17 cellular contexts compared by ENCODE assay signal in genomic region chr4:185915817-185916216, GRCh38.
DNase-seq lines count a peak whose midpoint lies in the region; ATAC-seq and TF ChIP-seq lines count a peak whose summit lies in the region.
"Had no signal": no experiment of that assay in that cellular context is flagged by ENCODE, and none has a peak within 500 bp of the region (broad histone marks: within the 10 kb centered on the region; RNA-seq: fewer than 3 reads in every experiment).

No MANE protein-coding gene starts in this region.

- peaks cover under 1% of the 10 kb centered on the region for H3K9me3 Mint-ChIP-seq in glutamatergic neuron (ENCODE audit: unreplicated experiment)
- H3K9me3 Mint-ChIP-seq in progenitor cell of endocrine pancreas (ENCODE audit: low read depth), result no peaks in the 10 kb centered on the region
- H3K9me3 Mint-ChIP-seq: CD4-positive, alpha-beta T cell had no signal

- H3K27ac Mint-ChIP-seq in glutamatergic neuron (ENCODE audit: unreplicated experiment), result peak overlapping the region; percentile 0
- H3K27ac Mint-ChIP-seq in progenitor cell of endocrine pancreas, result peak overlapping the region; percentile 83
- H3K27ac Mint-ChIP-seq: CD4-positive, alpha-beta T cell; IgD-negative memory B cell had no signal

- H3K36me3 Mint-ChIP-seq in glutamatergic neuron (ENCODE audit: unreplicated experiment), result peaks cover 6% of the 10 kb centered on the region
- H3K36me3 Mint-ChIP-seq in progenitor cell of endocrine pancreas (ENCODE audit: insufficient read depth), result no peaks in the 10 kb centered on the region
- H3K36me3 Mint-ChIP-seq: IgD-negative memory B cell had no signal

- H3K4me3 Mint-ChIP-seq in glutamatergic neuron (ENCODE audit: unreplicated experiment), result no peak overlapping the region
- no peak overlapping the region for H3K4me3 Mint-ChIP-seq in progenitor cell of endocrine pancreas (ENCODE audit: low read depth)
- H3K4me3 Mint-ChIP-seq: CD4-positive, alpha-beta T cell; IgD-negative memory B cell had no signal

- no peak for TF ChIP-seq CTCF in HEK293 (tag by site-specific recombination; IDR thresholded peaks at IDR 0.05)
- no peak for TF ChIP-seq CTCF in glutamatergic neuron (IDR thresholded peaks at IDR 0.05; ENCODE audit: partially characterized antibody, unreplicated experiment)
- TF ChIP-seq CTCF in progenitor cell of endocrine pancreas (IDR thresholded peaks at IDR 0.05; ENCODE audit: unreplicated experiment), result no peak

- CTCF ChIA-PET in HEK293 (lab: Yijun Ruan, JAX), result no interaction called here

- ATAC-seq in GM19035 (IDR thresholded peaks at IDR 0.05; ENCODE audit: unreplicated experiment), result no peak
- ATAC-seq in HG02798 (IDR thresholded peaks at IDR 0.05; ENCODE audit: poor library complexity, unreplicated experiment), result no peak
- ATAC-seq in GM21576 (IDR thresholded peaks at IDR 0.05; ENCODE audit: unreplicated experiment), result no peak

- no peaks in the 10 kb centered on the region for H3K36me3 ChIP-seq in HEK293 (ENCODE audit: control insufficient read depth in 2 of 2, insufficient read depth in 1 of 2, low read length in 2 of 2)
- H3K36me3 ChIP-seq: BLaER1 treated with 17β-estradiol and CSF1 and Interleukin-3, amounts not matched to agents 10 nM and 100 nM had no signal

- DNase-seq in caudate nucleus (lab: John Stamatoyannopoulos, UW) (no peak), glutamatergic neuron (no peak), progenitor cell of endocrine pancreas (ENCODE audit: low spot score, unreplicated experiment) (no peak), SKM-1 (lab: John Stamatoyannopoulos, UW; ENCODE audit: unreplicated experiment) (no peak)
- DNase-seq: ACHN; Calu3; CD4-positive, alpha-beta T cell; DMS 273 treated with DMSO at 0.1 percent for 48 hours; DMS79 treated with DMSO at 0.1 percent for 48 hours; EL; HCEC 1CT had no signal

- peaks cover 4% of the 10 kb centered on the region for H3K27me3 Mint-ChIP-seq in glutamatergic neuron (ENCODE audit: unreplicated experiment)
- H3K27me3 Mint-ChIP-seq in progenitor cell of endocrine pancreas, result peaks cover 31% of the 10 kb centered on the region
- H3K27me3 Mint-ChIP-seq: CD4-positive, alpha-beta T cell; IgD-negative memory B cell had no signal

- POLR2A ChIA-PET in HEK293 (lab: Yijun Ruan, JAX), result no interaction called here

- peaks cover 9% of the 10 kb centered on the region; the same call in 1 of the 2 replicates for H3K4me1 ChIP-seq in HEK293 (ENCODE audit: control insufficient read depth, insufficient read depth, low read length)

- H3K27ac ChIP-seq in HEK293 (ENCODE audit: extremely low read depth, low read depth, low read length), result no peak overlapping the region
- H3K27ac ChIP-seq in caudate nucleus (ENCODE audit: low read depth, low read length), result peak overlapping the region; percentile 60
- H3K27ac ChIP-seq: BLaER1 treated with 17β-estradiol and CSF1 and Interleukin-3, amounts not matched to agents 10 nM and 100 nM had no signal

- no peaks in the 10 kb centered on the region for H3K9me3 ChIP-seq in HEK293 (ENCODE audit: control insufficient read depth, insufficient read depth, low read depth, low read length)
- H3K9me3 ChIP-seq: BLaER1 treated with 17β-estradiol and CSF1 and Interleukin-3, amounts not matched to agents 10 nM and 100 nM had no signal

- H3K4me1 Mint-ChIP-seq in glutamatergic neuron (ENCODE audit: low read depth, unreplicated experiment) (peaks cover 14% of the 10 kb centered on the region), progenitor cell of endocrine pancreas (ENCODE audit: low read depth) (peaks cover 24% of the 10 kb centered on the region)
- H3K4me1 Mint-ChIP-seq: IgD-negative memory B cell had no signal

- no peak overlapping the region for H3K4me3 ChIP-seq in HEK293 (ENCODE audit: low read depth, low read length)
- H3K4me3 ChIP-seq: BLaER1 treated with 17β-estradiol and CSF1 and Interleukin-3, amounts not matched to agents 10 nM and 100 nM had no signal

TF ChIP-seq in HEK293, 187 proteins besides CTCF, POLR2A, EP300 and RAD21:
- TF ChIP-seq, protein P1, sequence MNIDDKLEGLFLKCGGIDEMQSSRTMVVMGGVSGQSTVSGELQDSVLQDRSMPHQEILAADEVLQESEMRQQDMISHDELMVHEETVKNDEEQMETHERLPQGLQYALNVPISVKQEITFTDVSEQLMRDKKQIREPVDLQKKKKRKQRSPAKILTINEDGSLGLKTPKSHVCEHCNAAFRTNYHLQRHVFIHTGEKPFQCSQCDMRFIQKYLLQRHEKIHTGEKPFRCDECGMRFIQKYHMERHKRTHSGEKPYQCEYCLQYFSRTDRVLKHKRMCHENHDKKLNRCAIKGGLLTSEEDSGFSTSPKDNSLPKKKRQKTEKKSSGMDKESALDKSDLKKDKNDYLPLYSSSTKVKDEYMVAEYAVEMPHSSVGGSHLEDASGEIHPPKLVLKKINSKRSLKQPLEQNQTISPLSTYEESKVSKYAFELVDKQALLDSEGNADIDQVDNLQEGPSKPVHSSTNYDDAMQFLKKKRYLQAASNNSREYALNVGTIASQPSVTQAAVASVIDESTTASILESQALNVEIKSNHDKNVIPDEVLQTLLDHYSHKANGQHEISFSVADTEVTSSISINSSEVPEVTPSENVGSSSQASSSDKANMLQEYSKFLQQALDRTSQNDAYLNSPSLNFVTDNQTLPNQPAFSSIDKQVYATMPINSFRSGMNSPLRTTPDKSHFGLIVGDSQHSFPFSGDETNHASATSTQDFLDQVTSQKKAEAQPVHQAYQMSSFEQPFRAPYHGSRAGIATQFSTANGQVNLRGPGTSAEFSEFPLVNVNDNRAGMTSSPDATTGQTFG (tag by site-specific recombination; IDR thresholded peaks at IDR 0.05; ENCODE audit: borderline replicate concordance), result no peak
- peak; percentile 94 for TF ChIP-seq ZNF623 (tag by site-specific recombination; IDR thresholded peaks at IDR 0.05)
